ENCODE assay signal across 20 cellular contexts in genomic region chr15:68023307-68024101, GRCh38. TPM values are rescaled to one million over a fixed set of nuclear protein-coding genes. Genes with fewer than 3 reads are reported as not detected.
DNase-seq lines count a peak whose midpoint lies in the region; ATAC-seq and TF ChIP-seq lines count a peak whose summit lies in the region.
"Had no signal": no experiment of that assay in that cellular context is flagged by ENCODE, and none has a peak within 500 bp of the region (broad histone marks: within the 10 kb centered on the region; RNA-seq: fewer than 3 reads in every experiment).

No MANE protein-coding gene starts in this region.

- H3K4me1 Mint-ChIP-seq in activated T-cell treated with anti-CD3 and anti-CD28 coated beads, Interleukin-2, amount 50 U/mL, for 72 hours (ENCODE audit: low read depth): peaks cover 6% of the 10 kb centered on the region
- H3K4me1 Mint-ChIP-seq: B cell; CD8-positive, alpha-beta memory T cell had no signal

- no peaks in the 10 kb centered on the region for H3K9me3 Mint-ChIP-seq in activated T-cell treated with anti-CD3 and anti-CD28 coated beads, Interleukin-2, amount 50 U/mL, for 72 hours
- H3K9me3 Mint-ChIP-seq: CD14-positive monocyte; CD4-positive, alpha-beta T cell; HFFc6 had no signal

- H3K36me3 Mint-ChIP-seq in activated T-cell treated with anti-CD3 and anti-CD28 coated beads, Interleukin-2, amount 50 U/mL, for 72 hours (ENCODE audit: insufficient read depth in 2 of 2): no peaks in the 10 kb centered on the region
- H3K36me3 Mint-ChIP-seq: CD14-positive monocyte; CD8-positive, alpha-beta memory T cell had no signal

- BruUV-seq in Panc1 (replicated peaks; lab: Mats Ljungman, UMichigan): no TSS peak

- H3K4me1 ChIP-seq in right atrium auricular region (peaks cover 0 to 9% of the 10 kb centered on the region in 2 donors), Panc1 (ENCODE audit: control insufficient read depth, insufficient read depth, low read length) (peaks cover 4% of the 10 kb centered on the region; the same call in 1 of the 2 replicates)
- H3K4me1 ChIP-seq: BLaER1 had no signal

- in situ Hi-C loops in Panc1 (cut with HindIII; ENCODE audit: low pct_unique_long_range_greater_than_20kb, low sequenced_read_pairs): no loop called here

- peak; percentile 1 for DNase-seq in right atrium auricular region (ENCODE audit: low spot score)
- DNase-seq in Right ventricle myocardium superior: no peak
- DNase-seq in Panc1 (ENCODE audit: low read depth, low spot score): no peak
- peak; percentile 37 for DNase-seq in kidney tubule cell (ENCODE audit: low spot score)
- peak; percentile 18 for DNase-seq in renal cortical epithelial cell (ENCODE audit: low read depth)
- no peak for DNase-seq in GM19240 (ENCODE audit: insufficient read length, low spot score)
- DNase-seq in activated T-cell treated with anti-CD3 and anti-CD28 coated beads, Interleukin-2, amount 50 U/mL, for 72 hours: no peak
- DNase-seq in SKM-1 treated with dmso at 0.1 percent for 144 hours (lab: John Stamatoyannopoulos, UW; ENCODE audit: unreplicated experiment): no peak
- DNase-seq: CD4-positive, alpha-beta T cell; CD8-positive, alpha-beta memory T cell; DMS53; DMS79 treated with DMSO at 0.1 percent for 48 hours; GF-D8; GOT3; HFFc6 had no signal

- CTCF ChIA-PET in Panc1 (lab: Charles Lee): no interaction called here

- TF ChIP-seq CTCF in right atrium auricular region (IDR thresholded peaks at IDR 0.05) (no peak), Panc1 (IDR thresholded peaks at IDR 0.05) (no peak)

- H3K4me3 Mint-ChIP-seq in activated T-cell treated with anti-CD3 and anti-CD28 coated beads, Interleukin-2, amount 50 U/mL, for 72 hours: no peak overlapping the region
- H3K4me3 Mint-ChIP-seq: B cell; CD4-positive, alpha-beta T cell; CD8-positive, alpha-beta memory T cell; HFFc6 had no signal

- no peaks in the 10 kb centered on the region for H3K9me3 ChIP-seq in right atrium auricular region
- H3K9me3 ChIP-seq in Panc1 (ENCODE audit: control insufficient read depth, insufficient read depth, low read depth, low read length): no peaks in the 10 kb centered on the region
- H3K9me3 ChIP-seq: BLaER1, HAP-1 had no signal

- POLR2A ChIA-PET in Panc1 (lab: Charles Lee): no interaction called here

- H3K27me3 Mint-ChIP-seq in activated T-cell treated with anti-CD3 and anti-CD28 coated beads, Interleukin-2, amount 50 U/mL, for 72 hours (ENCODE audit: low read depth): peaks cover 5% of the 10 kb centered on the region
- H3K27me3 Mint-ChIP-seq: CD4-positive, alpha-beta T cell had no signal

- H3K27ac ChIP-seq in right atrium auricular region: no peak overlapping the region
- H3K27ac ChIP-seq in Panc1 (ENCODE audit: low read length): peak overlapping the region; percentile 18; the same call in 1 of the 2 replicates
- H3K27ac ChIP-seq: 22Rv1, BLaER1 had no signal

- no peaks in the 10 kb centered on the region for H3K36me3 ChIP-seq in right atrium auricular region
- H3K36me3 ChIP-seq in Panc1 (ENCODE audit: control insufficient read depth, insufficient read depth, low read length): no peaks in the 10 kb centered on the region
- H3K36me3 ChIP-seq: BLaER1, HAP-1 had no signal

- intact Hi-C loops in Right ventricle myocardium superior (cut with DNase I): no loop called here
- intact Hi-C loops in Panc1 (cut with micrococcal nuclease; ENCODE audit: unreplicated experiment): no loop called here

- no peak overlapping the region for H3K27ac Mint-ChIP-seq in activated T-cell treated with anti-CD3 and anti-CD28 coated beads, Interleukin-2, amount 50 U/mL, for 72 hours
- H3K27ac Mint-ChIP-seq: B cell; CD14-positive monocyte; CD4-positive, alpha-beta T cell; HFFc6 had no signal

- H3K4me3 ChIP-seq in right atrium auricular region (no peak overlapping the region), Panc1 (ENCODE audit: low read depth in 2 of 2, low read length in 2 of 2) (no peak overlapping the region)
- H3K4me3 ChIP-seq: BLaER1, HAP-1 had no signal

- H3K27me3 ChIP-seq in right atrium auricular region: no peaks in the 10 kb centered on the region
- H3K27me3 ChIP-seq in Panc1 (ENCODE audit: control insufficient read depth, insufficient read depth, low read length): no peaks in the 10 kb centered on the region
- H3K27me3 ChIP-seq: BLaER1 had no signal

- ATAC-seq in Right ventricle myocardium superior (ENCODE audit: poor library complexity) (no peak), Panc1 (no peak)
- ATAC-seq in activated T-cell treated with anti-CD3 and anti-CD28 coated beads, Interleukin-2, amount 50 U/mL, for 72 hours (replicated peaks in 1 of 2): no peak

RNA-seq across cellular contexts. Expression of gene PIAS1, which starts 30.6 kb away (rescaled TPM):
- total RNA-seq in right atrium auricular region (10 to 100 TPM; 24.5 to 26.7 TPM), Right ventricle myocardium superior (21.5 TPM), Panc1 (2021; ENCODE audit: unreplicated experiment) (44.5 TPM), renal cortical epithelial cell (5.4 and 16.6 TPM in 2 replicates)
- 34.8 TPM for polyA plus RNA-seq in Panc1 (2012; ENCODE audit: insufficient read length)
- 10 to 100 TPM; 43.3 to 48.1 TPM for total RNA-seq in activated T-cell treated with anti-CD3 and anti-CD28 coated beads, Interleukin-2, amount 50 U/mL, for 72 hours

Comparison
In these comparisons a context has a peak if more than half of its experiments do, and no peak if none do; other contexts are left out.
1. DNase-seq: peak in right atrium auricular region (single experiment), kidney tubule cell (single experiment) and renal cortical epithelial cell (single experiment); none in Right ventricle myocardium superior (single experiment), Panc1 (single experiment), GM19240 (single experiment), activated T-cell treated with anti-CD3 and anti-CD28 coated beads, Interleukin-2, amount 50 U/mL, for 72 hours (0 of 2) and SKM-1 treated with dmso at 0.1 percent for 144 hours (single experiment).